12 cellular contexts compared by ENCODE assay signal in the genomic region with DNA sequence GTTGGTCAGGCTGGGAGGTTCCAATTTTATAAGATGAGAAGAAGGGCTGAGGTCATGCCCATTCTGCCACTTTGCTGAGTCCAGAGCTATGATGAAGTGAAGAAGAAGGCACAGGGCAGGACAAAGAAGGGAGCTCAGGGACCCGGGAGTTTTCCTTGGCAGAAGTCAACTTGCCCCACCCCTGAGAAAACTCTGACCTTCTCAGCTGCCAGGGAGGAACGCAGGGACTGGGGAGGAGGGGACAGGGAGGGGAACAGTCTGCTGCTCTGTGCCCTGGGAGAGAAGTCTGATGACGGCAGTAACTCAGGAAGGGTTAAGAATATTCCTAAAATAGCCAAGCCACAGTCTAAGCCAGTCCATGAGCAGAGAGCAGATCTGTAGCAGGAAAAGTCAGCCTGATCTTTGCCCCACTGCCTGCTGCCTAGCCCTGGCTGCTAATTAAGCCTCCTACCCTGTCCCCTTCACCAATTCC. TPM values are rescaled to one million over a fixed set of nuclear protein-coding genes. Genes with fewer than 3 reads are reported as not detected.
DNase-seq lines count a peak whose midpoint lies in the region; ATAC-seq and TF ChIP-seq lines count a peak whose summit lies in the region.
"Had no signal": no experiment of that assay in that cellular context is flagged by ENCODE, and none has a peak within 500 bp of the region (broad histone marks: within the 10 kb centered on the region; RNA-seq: fewer than 3 reads in every experiment).

No MANE protein-coding gene starts in this region.

- WGBS in psoas muscle, 3 donors: 0 to 6% (median 4%) methylated on average over 3 of the region's 3 CpGs

- intact Hi-C loops in psoas muscle (cut with DNase I): loop anchor here (10.0 kb wide), 1 partner anchor 115 kb away; a partner anchor contains a TSS
- intact Hi-C loops in activated naive CD4-positive, alpha-beta T cell treated with anti-CD3 and anti-CD28 coated beads for 36 hours (cut with micrococcal nuclease): no loop called here

- no peaks in the 10 kb centered on the region for H3K9me3 Mint-ChIP-seq in activated naive CD4-positive, alpha-beta T cell treated with anti-CD3 and anti-CD28 coated beads for 36 hours
- H3K9me3 Mint-ChIP-seq: activated naive CD8-positive, alpha-beta T cell treated with anti-CD3 and anti-CD28 coated beads, Interleukin-2, amount 50 U/mL, for 24 hours had no signal

- H3K4me3 ChIP-seq in fibroblast of the aortic adventitia (ENCODE audit: low read depth, low read length) (no peak overlapping the region), psoas muscle (peak overlapping the region; percentile 5)
- H3K4me3 ChIP-seq: SK-N-MC had no signal

- no peak overlapping the region for H3K4me3 Mint-ChIP-seq in activated naive CD4-positive, alpha-beta T cell treated with anti-CD3 and anti-CD28 coated beads for 36 hours
- H3K4me3 Mint-ChIP-seq: activated naive CD8-positive, alpha-beta T cell treated with anti-CD3 and anti-CD28 coated beads, Interleukin-2, amount 50 U/mL, for 24 hours had no signal

- DNase-seq in EH (ENCODE audit: low read depth) (peak; percentile 64), fibroblast of the aortic adventitia (ENCODE audit: low read depth) (peak; percentile 60), psoas muscle (peak in 1 of 2 donors; percentile 81), NCI-H2107 treated with DMSO at 0.1 percent for 48 hours (lab: John Stamatoyannopoulos, UW; ENCODE audit: unreplicated experiment) (no peak)
- DNase-seq in activated naive CD4-positive, alpha-beta T cell treated with anti-CD3 and anti-CD28 coated beads for 36 hours: no peak
- DNase-seq: activated CD4-positive, alpha-beta T cell treated with anti-CD3 and anti-CD28 coated beads, Interleukin-2, amount 50 U/mL, for 4 hours; activated naive CD8-positive, alpha-beta T cell treated with anti-CD3 and anti-CD28 coated beads, Interleukin-2, amount 50 U/mL, for 24 hours; midbrain; NCI-H510A; stimulated activated CD4-positive, alpha-beta T cell treated with anti-CD3 and anti-CD28 coated beads, Interleukin-1b, Interleukin-23, amount 100 ng/mL, for 48 hours had no signal

- no peaks in the 10 kb centered on the region for H3K9me3 ChIP-seq in psoas muscle

- no peak for TF ChIP-seq CTCF in fibroblast of the aortic adventitia (IDR thresholded peaks at IDR 0.05; ENCODE audit: insufficient read depth, low read length)
- no peak for TF ChIP-seq CTCF in psoas muscle (IDR thresholded peaks at IDR 0.05)

- H3K4me1 Mint-ChIP-seq in activated naive CD4-positive, alpha-beta T cell treated with anti-CD3 and anti-CD28 coated beads for 36 hours (ENCODE audit: low read depth): no peaks in the 10 kb centered on the region
- H3K4me1 Mint-ChIP-seq: activated naive CD8-positive, alpha-beta T cell treated with anti-CD3 and anti-CD28 coated beads, Interleukin-2, amount 50 U/mL, for 24 hours had no signal

- no peaks in the 10 kb centered on the region for H3K27me3 ChIP-seq in psoas muscle (ENCODE audit: insufficient read depth in 3 of 3, low read length in 2 of 3)

- H3K27ac ChIP-seq in psoas muscle: peak overlapping the region; percentile 86
- H3K27ac ChIP-seq: SK-N-MC had no signal

- no peaks in the 10 kb centered on the region for H3K36me3 ChIP-seq in psoas muscle (ENCODE audit: insufficient read depth in 1 of 2, low read depth in 1 of 2)

- CTCF ChIA-PET in activated naive CD4-positive, alpha-beta T cell treated with anti-CD3 and anti-CD28 coated beads for 36 hours (lab: Charles Lee): no interaction called here

- ATAC-seq in psoas muscle: peak; percentile 86 to 91 (median 88)
- no peak for ATAC-seq in GM21786 (IDR thresholded peaks at IDR 0.05; ENCODE audit: unreplicated experiment)
- ATAC-seq: activated naive CD8-positive, alpha-beta T cell treated with anti-CD3 and anti-CD28 coated beads, Interleukin-2, amount 50 U/mL, for 24 hours had no signal

- no peak overlapping the region for H3K27ac Mint-ChIP-seq in activated naive CD4-positive, alpha-beta T cell treated with anti-CD3 and anti-CD28 coated beads for 36 hours
- H3K27ac Mint-ChIP-seq: activated naive CD8-positive, alpha-beta T cell treated with anti-CD3 and anti-CD28 coated beads, Interleukin-2, amount 50 U/mL, for 24 hours had no signal

- peaks cover 39% of the 10 kb centered on the region for H3K4me1 ChIP-seq in psoas muscle

- H3K36me3 Mint-ChIP-seq in activated naive CD4-positive, alpha-beta T cell treated with anti-CD3 and anti-CD28 coated beads for 36 hours (ENCODE audit: low read depth): no peaks in the 10 kb centered on the region

- no peaks in the 10 kb centered on the region for H3K27me3 Mint-ChIP-seq in activated naive CD4-positive, alpha-beta T cell treated with anti-CD3 and anti-CD28 coated beads for 36 hours (ENCODE audit: low read depth)

RNA-seq across cellular contexts. Expression of a gene that starts 11.7 kb away (rescaled TPM):
- 37.8 and 48.4 TPM in 2 replicates for total RNA-seq in fibroblast of the aortic adventitia (ENCODE audit: low replicate concordance)
- total RNA-seq in psoas muscle: 10 to 100 TPM; 19.1 to 37.8 (median 26.7) TPM
- 10 to 100 TPM; 34.9 to 69.5 (median 42.5) TPM for polyA plus RNA-seq in psoas muscle
- total RNA-seq in activated naive CD4-positive, alpha-beta T cell treated with anti-CD3 and anti-CD28 coated beads for 36 hours: not detected

RNA-seq across cellular contexts. Expression of a gene that starts 21.6 kb away (rescaled TPM):
- total RNA-seq in fibroblast of the aortic adventitia (ENCODE audit: low replicate concordance) (2.8 and 18.2 TPM in 2 replicates), psoas muscle (10 to 100 TPM in 1 of 4 donors, 1 to 10 TPM in 3; 5.8 to 11.9 (median 9.0) TPM)
- polyA plus RNA-seq in psoas muscle: 10 to 100 TPM; 11.0 to 21.3 (median 14.8) TPM
- total RNA-seq in activated naive CD4-positive, alpha-beta T cell treated with anti-CD3 and anti-CD28 coated beads for 36 hours: 1 to 10 TPM in 1 of 2 experiments, under 1 TPM in 1; 0.72 to 1.2 TPM

RNA-seq across cellular contexts. Expression of a gene that starts 22.6 kb away (rescaled TPM):
- total RNA-seq in fibroblast of the aortic adventitia (ENCODE audit: low replicate concordance): 5.1 and 5.4 TPM in 2 replicates
- 10 to 100 TPM; 16.4 to 29.0 (median 21.3) TPM for total RNA-seq in psoas muscle
- polyA plus RNA-seq in psoas muscle: 10 to 100 TPM; 12.0 to 15.4 (median 15.2) TPM
- not detected for total RNA-seq in activated naive CD4-positive, alpha-beta T cell treated with anti-CD3 and anti-CD28 coated beads for 36 hours

RNA-seq across cellular contexts. Expression of a gene that starts 40.1 kb away (rescaled TPM):
- total RNA-seq in fibroblast of the aortic adventitia (ENCODE audit: low replicate concordance) (not detected in 2 replicates), psoas muscle (not detected)
- polyA plus RNA-seq in psoas muscle: under 1 TPM in 1 of 3 donors, not detected in 2; 0.82 TPM
- not detected for total RNA-seq in activated naive CD4-positive, alpha-beta T cell treated with anti-CD3 and anti-CD28 coated beads for 36 hours

Comparison
In these comparisons a context has a peak if more than half of its experiments do, and no peak if none do; other contexts are left out.
1. DNase-seq: peak in EH (single experiment) and fibroblast of the aortic adventitia (single experiment); none in activated naive CD4-positive, alpha-beta T cell treated with anti-CD3 and anti-CD28 coated beads for 36 hours (single experiment) and NCI-H2107 treated with DMSO at 0.1 percent for 48 hours (single experiment).
2. RNA of a gene that starts 11.7 kb away (total RNA-seq): 37.8 to 48.4 TPM in fibroblast of the aortic adventitia and 19.1 to 37.8 TPM in psoas muscle; not detected in activated naive CD4-positive, alpha-beta T cell treated with anti-CD3 and anti-CD28 coated beads for 36 hours; every median in the first group is over 10 times any median in the second.